Comparison of ENCODE assay signal across 9 cellular contexts in the genomic region with DNA sequence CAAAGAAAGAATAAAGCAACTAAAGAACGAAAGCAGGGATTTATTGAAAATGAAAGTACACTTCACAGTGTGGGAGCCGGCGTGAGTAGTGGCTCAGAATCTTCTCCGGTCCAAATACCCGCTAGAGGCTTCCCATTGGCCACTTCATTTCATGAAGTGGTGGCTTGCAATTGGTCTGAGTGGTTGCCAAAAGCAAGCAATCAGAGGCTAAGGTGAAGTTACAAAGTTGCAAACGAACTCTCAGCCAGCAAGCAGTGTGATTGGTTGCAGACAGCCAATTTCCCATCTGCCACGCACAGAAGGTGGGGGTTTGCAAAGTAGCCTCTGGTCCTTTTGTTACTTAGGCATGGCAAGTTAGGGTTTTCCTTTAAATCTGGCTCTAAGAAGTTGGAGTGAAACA. TPM values are rescaled to one million over a fixed set of nuclear protein-coding genes. Genes with fewer than 3 reads are reported as not detected.
DNase-seq lines count a peak whose midpoint lies in the region; ATAC-seq and TF ChIP-seq lines count a peak whose summit lies in the region.
"Had no signal": no experiment of that assay in that cellular context is flagged by ENCODE, and none has a peak within 500 bp of the region (broad histone marks: within the 10 kb centered on the region; RNA-seq: fewer than 3 reads in every experiment).

No MANE protein-coding gene starts in this region.

- H3K36me3 ChIP-seq in A673 (ENCODE audit: insufficient read depth, low read length, poor library complexity, severe bottlenecking) = no peaks in the 10 kb centered on the region

- no peak overlapping the region for H3K4me3 ChIP-seq in A673 (ENCODE audit: low read depth, low read length, poor library complexity, severe bottlenecking)

- BruUV-seq in A673 (replicated peaks; lab: Mats Ljungman, UMichigan) = no TSS peak

- peaks cover 29% of the 10 kb centered on the region for H3K4me1 Mint-ChIP-seq in activated CD4-positive, alpha-beta memory T cell treated with anti-CD3 and anti-CD28 coated beads, Interleukin-2, amount 10 ng/mL, durations not matched to agents 7 days and 5 days

- H3K27ac Mint-ChIP-seq in activated CD4-positive, alpha-beta memory T cell treated with anti-CD3 and anti-CD28 coated beads, Interleukin-2, amount 10 ng/mL, durations not matched to agents 7 days and 5 days = no peak overlapping the region

- H3K9me3 ChIP-seq in A673 (ENCODE audit: low read depth, low read length, poor library complexity, severe bottlenecking) = no peaks in the 10 kb centered on the region

- peaks cover 4% of the 10 kb centered on the region for H3K36me3 Mint-ChIP-seq in activated CD4-positive, alpha-beta memory T cell treated with anti-CD3 and anti-CD28 coated beads, Interleukin-2, amount 10 ng/mL, durations not matched to agents 7 days and 5 days (ENCODE audit: low read depth)

- ATAC-seq in GM21619 (IDR thresholded peaks at IDR 0.05; ENCODE audit: unreplicated experiment) (peak; percentile 79), left colon (peak; percentile 28), HG03159 (IDR thresholded peaks at IDR 0.05; ENCODE audit: unreplicated experiment) (no peak)

- H3K9me3 Mint-ChIP-seq in activated CD4-positive, alpha-beta memory T cell treated with anti-CD3 and anti-CD28 coated beads, Interleukin-2, amount 10 ng/mL, durations not matched to agents 7 days and 5 days = peaks cover 4% of the 10 kb centered on the region

- H3K27me3 Mint-ChIP-seq in activated CD4-positive, alpha-beta memory T cell treated with anti-CD3 and anti-CD28 coated beads, Interleukin-2, amount 10 ng/mL, durations not matched to agents 7 days and 5 days = peaks cover 30% of the 10 kb centered on the region

- no peak overlapping the region for H3K27ac ChIP-seq in A673 (ENCODE audit: low read depth, low read length, poor library complexity, severe bottlenecking)

- no peaks in the 10 kb centered on the region for H3K27me3 ChIP-seq in A673 (replicated peaks; ENCODE audit: insufficient read depth, low read depth, low read length, poor library complexity)

- H3K4me1 ChIP-seq in A673 (ENCODE audit: insufficient read depth, low read length, poor library complexity, severe bottlenecking) = no peaks in the 10 kb centered on the region

- intact Hi-C loops in A673 (cut with micrococcal nuclease; ENCODE audit: unreplicated experiment) (no loop called here), left colon (cut with DNase I, micrococcal nuclease) (loop anchor here in 1 of 2 donors (5.0 to 10.0 kb wide), 2 partner anchors 151 to 311 kb away; no protein-coding TSS in a partner anchor)

- no peak for TF ChIP-seq CTCF in A673 (conservative IDR thresholded peaks at IDR 0.05; ENCODE audit: low read depth, low read length)

- CTCF ChIA-PET in A673 (lab: Charles Lee) = no interaction called here
- CTCF ChIA-PET in activated CD4-positive, alpha-beta memory T cell treated with anti-CD3 and anti-CD28 coated beads, Interleukin-2, amount 10 ng/mL, durations not matched to agents 7 days and 5 days (lab: Charles Lee) = interaction anchor here (0.7 to 1.5 kb wide), 6 partner anchors 10 to 583 kb away, joined by 3 to 13 read pairs (median 4); a partner anchor contains a TSS

- POLR2A ChIA-PET in A673 (lab: Charles Lee; ENCODE audit: low non-redundant PET) = no interaction called here
- POLR2A ChIA-PET in activated CD4-positive, alpha-beta memory T cell treated with anti-CD3 and anti-CD28 coated beads, Interleukin-2, amount 10 ng/mL, durations not matched to agents 7 days and 5 days (lab: Charles Lee) = interaction anchor here (0.9 kb wide), 1 partner anchor 108 kb away, joined by 3 read pairs; no protein-coding TSS in a partner anchor

- peak overlapping the region; percentile 43 for H3K4me3 Mint-ChIP-seq in activated CD4-positive, alpha-beta memory T cell treated with anti-CD3 and anti-CD28 coated beads, Interleukin-2, amount 10 ng/mL, durations not matched to agents 7 days and 5 days

- DNase-seq in A673 (ENCODE audit: low spot score) (peak; percentile 6), left colon (peak; percentile 16 to 30), NCI-H446 (lab: John Stamatoyannopoulos, UW) (no peak), GM19238 (ENCODE audit: insufficient read length, low spot score) (no peak)
- peak; percentile 32 for DNase-seq in activated CD4-positive, alpha-beta memory T cell treated with anti-CD3 and anti-CD28 coated beads, Interleukin-2, amount 10 ng/mL, durations not matched to agents 7 days and 5 days
- DNase-seq in activated T-cell treated with anti-CD3 and anti-CD28 coated beads, Interleukin-2, amount 50 U/mL, for 1 hour = no peak

RNA-seq across cellular contexts. Expression of a gene that starts 6.7 kb away (rescaled TPM):
- total RNA-seq in A673 (2021) = 14.9 TPM in 2 replicates
- total RNA-seq in activated CD4-positive, alpha-beta memory T cell treated with anti-CD3 and anti-CD28 coated beads, Interleukin-2, amount 10 ng/mL, durations not matched to agents 7 days and 5 days = 1 to 10 TPM; 7.4 to 9.6 TPM
- 10 to 100 TPM; 19.0 to 21.9 TPM for total RNA-seq in left colon

RNA-seq across cellular contexts. Expression of a gene that starts 38.6 kb away (rescaled TPM):
- total RNA-seq in A673 (2021) = not detected in 2 replicates
- total RNA-seq in activated CD4-positive, alpha-beta memory T cell treated with anti-CD3 and anti-CD28 coated beads, Interleukin-2, amount 10 ng/mL, durations not matched to agents 7 days and 5 days = not detected
- not detected for total RNA-seq in left colon
- total RNA-seq: mononuclear cell had no signal

Comparison
In these comparisons a context has a peak if more than half of its experiments do, and no peak if none do; other contexts are left out.
1. DNase-seq: peak in A673 (single experiment), activated CD4-positive, alpha-beta memory T cell treated with anti-CD3 and anti-CD28 coated beads, Interleukin-2, amount 10 ng/mL, durations not matched to agents 7 days and 5 days (single experiment) and left colon (2 of 2); none in NCI-H446 (0 of 2), activated T-cell treated with anti-CD3 and anti-CD28 coated beads, Interleukin-2, amount 50 U/mL, for 1 hour (single experiment) and GM19238 (single experiment).